ENCODE assay signal across 19 cellular contexts in genomic region chr2:175431054-175431780, GRCh38.
DNase-seq lines count a peak whose midpoint lies in the region; FAIRE-seq and TF ChIP-seq lines count a peak whose summit lies in the region.
"Had no signal": no experiment of that assay in that cellular context is flagged by ENCODE, and none has a peak within 500 bp of the region (broad histone marks: within the 10 kb centered on the region; RNA-seq: fewer than 3 reads in every experiment).

No MANE protein-coding gene starts in this region.

- TF ChIP-seq POLR2A in GM12891 (IDR thresholded peaks at IDR 0.05; ENCODE audit: low read depth, low read length) (no peak), thyroid gland (IDR thresholded peaks at IDR 0.05) (no peak)

- intact Hi-C loops in kidney (cut with DNase I) (no loop called here), thyroid gland (cut with DNase I) (no loop called here)

- no peak overlapping the region for H3K4me3 ChIP-seq in mesodermal cell (ENCODE audit: extremely low read depth, insufficient read depth, low read length, poor library complexity, severe bottlenecking)
- H3K4me3 ChIP-seq in kidney (ENCODE audit: low read length in 2 of 2) = no peak overlapping the region
- H3K4me3 ChIP-seq in thyroid gland (replicated peaks in 1 of 3) = no peak overlapping the region
- H3K4me3 ChIP-seq: heart right ventricle, left ventricle myocardium inferior had no signal

- H3K27ac ChIP-seq in mesodermal cell (ENCODE audit: low read depth, low read length, severe bottlenecking) (peak overlapping the region; percentile 65), kidney (ENCODE audit: low read depth in 2 of 2, low read length in 2 of 2) (no peak overlapping the region), thyroid gland (no peak overlapping the region)
- H3K27ac ChIP-seq: heart right ventricle, KMS-11, left ventricle myocardium inferior had no signal

- H3K27me3 ChIP-seq in thyroid gland = no peaks in the 10 kb centered on the region

- TF ChIP-seq CTCF in kidney (IDR thresholded peaks at IDR 0.05; ENCODE audit: borderline replicate concordance, extremely low read depth, insufficient read depth) = no peak
- TF ChIP-seq CTCF in thyroid gland (IDR thresholded peaks at IDR 0.05) = no peak

- H3K36me3 ChIP-seq in mesodermal cell (ENCODE audit: control insufficient read depth, insufficient read depth, low read length) (no peaks in the 10 kb centered on the region), kidney (ENCODE audit: control insufficient read depth in 1 of 2, insufficient read depth in 2 of 2, low read length in 2 of 2) (no peaks in the 10 kb centered on the region), thyroid gland (no peaks in the 10 kb centered on the region)
- H3K36me3 ChIP-seq: heart right ventricle, left ventricle myocardium inferior had no signal

- DNase-seq in GM12891 (ENCODE audit: insufficient read length, low spot score) = no peak
- peak; percentile 15 for DNase-seq in NCI-H146 treated with DMSO at 0.1 percent for 48 hours (lab: John Stamatoyannopoulos, UW; ENCODE audit: unreplicated experiment)
- DNase-seq in NCI-H774 (lab: John Stamatoyannopoulos, UW) = peak; percentile 40
- DNase-seq in NCI-H526 treated with DMSO at 0.1 percent for 48 hours (lab: John Stamatoyannopoulos, UW) = no peak
- DNase-seq in kidney = no peak
- DNase-seq in thyroid gland = no peak
- DNase-seq: activated CD4-positive, alpha-beta T cell treated with anti-CD3 and anti-CD28 coated beads for 4 hours; anterior cingulate cortex; CD4-positive, CD25-positive, alpha-beta regulatory T cell; H7; heart right ventricle; left ventricle myocardium inferior; MV-4-11; natural killer cell; NK-92 treated with Interleukin-12 subunit alpha and Interleukin-12 subunit beta, amount 100 ng/mL, for 24 hours; SIG-M5 had no signal

- H3K9ac ChIP-seq in kidney (ENCODE audit: low read length in 2 of 2) = no peak overlapping the region
- H3K9ac ChIP-seq: KMS-11 had no signal

- WGBS in mesodermal cell (ENCODE audit: insufficient coverage in 2 of 2), 2 experiments = 75% methylated on average over 1 of the region's 2 CpGs; no CpG with 5 or more reads in 1 of the 2 experiments
- WGBS in thyroid gland, 2 donors = 69 to 84% methylated on average over 2 of the region's 2 CpGs

- H3K4me1 ChIP-seq in mesodermal cell (ENCODE audit: control insufficient read depth, insufficient read depth, low read length, poor library complexity, severe bottlenecking) = no peaks in the 10 kb centered on the region
- no peaks in the 10 kb centered on the region for H3K4me1 ChIP-seq in kidney (ENCODE audit: control insufficient read depth in 1 of 2, insufficient read depth in 1 of 2, low read depth in 1 of 2, low read length in 2 of 2)
- H3K4me1 ChIP-seq in thyroid gland = no peaks in the 10 kb centered on the region
- H3K4me1 ChIP-seq: heart right ventricle, left ventricle myocardium inferior had no signal

- FAIRE-seq in GM12891 (lab: Jason Lieb, UNC) (peak; percentile 23), kidney (lab: Jason Lieb, UNC) (no peak)
- FAIRE-seq: G401.6 had no signal

- H3K9me3 ChIP-seq in mesodermal cell (ENCODE audit: control insufficient read depth, low read length) (no peaks in the 10 kb centered on the region), kidney (ENCODE audit: control insufficient read depth in 1 of 2, low read length in 2 of 2) (peaks cover 0 to 7% of the 10 kb centered on the region in 2 donors), thyroid gland (no peaks in the 10 kb centered on the region)

TF ChIP-seq in GM12891, 5 proteins besides CTCF, POLR2A, EP300 and RAD21:
- no peak for TF ChIP-seq POLR2AphosphoS5 (IDR thresholded peaks at IDR 0.05; ENCODE audit: low read depth, low read length)
- no peak for TF ChIP-seq POU2F2 (IDR thresholded peaks at IDR 0.05; ENCODE audit: low read depth, low read length)
- no peak for TF ChIP-seq SPI1 (IDR thresholded peaks at IDR 0.05; ENCODE audit: low read depth, low read length)
- no peak for TF ChIP-seq PAX5 (IDR thresholded peaks at IDR 0.05; ENCODE audit: insufficient read depth, low read length, severe bottlenecking)
- TF ChIP-seq TAF1 (IDR thresholded peaks at IDR 0.05; ENCODE audit: low read depth, low read length) = no peak

Comparison
In these comparisons a context has a peak if more than half of its experiments do, and no peak if none do; other contexts are left out.
1. DNase-seq: peak in NCI-H146 treated with DMSO at 0.1 percent for 48 hours (single experiment) and NCI-H774 (single experiment); none in GM12891 (single experiment), NCI-H526 treated with DMSO at 0.1 percent for 48 hours (single experiment), kidney (single experiment) and thyroid gland (0 of 2).